In genomic region chr20:21623074-21623780, GRCh38 we compare ENCODE assay signal across 1 cellular context.
TF ChIP-seq lines count a peak whose summit lies in the region.

No MANE protein-coding gene starts in this region.

TF ChIP-seq in K562, 482 proteins besides CTCF, POLR2A, EP300 and RAD21 (continued from another document):
- TF ChIP-seq TCF7 (IDR thresholded peaks at IDR 0.05; ENCODE audit: borderline replicate concordance) (no peak), REST (CRISPR knock-in tag; IDR thresholded peaks at IDR 0.05; ENCODE audit: low read depth) (no peak), ETV6 (IDR thresholded peaks at IDR 0.05; ENCODE audit: borderline replicate concordance in 1 of 2, low read depth in 2 of 2, low read length in 1 of 2) (peak in 1 of 2 experiments; percentile 89; a peak in 2 of 4 replicates), ETV6 (CRISPR knock-in tag; IDR thresholded peaks at IDR 0.05; ENCODE audit: borderline replicate concordance) (no peak), ZC3H4 (CRISPR knock-in tag; IDR thresholded peaks at IDR 0.05; ENCODE audit: borderline replicate concordance) (no peak), LCOR (CRISPR knock-in tag; IDR thresholded peaks at IDR 0.05) (no peak), NR4A1 (CRISPR knock-in tag; IDR thresholded peaks at IDR 0.05) (no peak), NR4A1 (tag; IDR thresholded peaks at IDR 0.05) (no peak), ESRRA (IDR thresholded peaks at IDR 0.05; ENCODE audit: borderline replicate concordance, low read depth) (no peak), CREBBP (IDR thresholded peaks at IDR 0.05; ENCODE audit: low read depth, low read length) (no peak), CHAMP1 (IDR thresholded peaks at IDR 0.05) (no peak), ZNF324 (CRISPR knock-in tag; IDR thresholded peaks at IDR 0.05) (no peak), ZNF644 (tag; IDR thresholded peaks at IDR 0.05; ENCODE audit: low read depth) (no peak), RREB1 (CRISPR knock-in tag; IDR thresholded peaks at IDR 0.05) (no peak), ZNF263 (CRISPR knock-in tag; IDR thresholded peaks at IDR 0.05; ENCODE audit: borderline replicate concordance) (no peak), KLF13 (tag; IDR thresholded peaks at IDR 0.05; ENCODE audit: borderline replicate concordance, low read depth) (no peak)
